1 cellular context compared by ENCODE assay signal in the genomic region with DNA sequence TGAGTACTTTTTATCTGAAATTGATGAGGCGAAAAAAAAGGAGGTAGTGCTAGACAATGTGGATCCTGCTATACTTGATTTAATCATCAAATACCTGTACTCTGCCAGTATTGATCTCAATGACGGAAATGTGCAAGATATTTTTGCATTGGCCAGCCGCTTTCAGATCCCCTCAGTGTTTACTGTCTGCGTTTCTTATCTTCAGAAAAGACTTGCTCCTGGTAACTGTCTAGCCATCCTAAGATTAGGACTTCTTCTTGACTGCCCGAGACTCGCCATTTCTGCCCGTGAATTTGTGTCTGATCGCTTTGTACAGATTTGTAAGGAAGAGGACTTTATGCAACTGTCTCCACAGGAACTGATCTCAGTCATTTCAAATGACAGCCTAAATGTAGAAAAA.
TF ChIP-seq lines count a peak whose summit lies in the region.

No MANE protein-coding gene starts in this region.

TF ChIP-seq in K562, 482 proteins besides CTCF, POLR2A, EP300 and RAD21:
- peak; percentile 35; the same call in 1 of the 2 replicates for TF ChIP-seq ARID1B (IDR thresholded peaks at IDR 0.05)
- no peak for TF ChIP-seq SNIP1 (IDR thresholded peaks at IDR 0.05; ENCODE audit: low read depth)
- peak; percentile 35; the same call in 1 of the 2 replicates for TF ChIP-seq NCOR1 (IDR thresholded peaks at IDR 0.05)
- TF ChIP-seq ZFX (CRISPR knock-in tag; IDR thresholded peaks at IDR 0.05), result 0 out of 2 replicates have a peak, but pooled peaks have one; percentile 1
- TF ChIP-seq RCOR1 (IDR thresholded peaks at IDR 0.05; ENCODE audit: borderline replicate concordance in 1 of 2, low read depth in 2 of 2, low read length in 2 of 2), result 0 out of 4 replicates have a peak, but pooled peaks of 1 of the 2 experiments have one; percentile 4
- TF ChIP-seq NRF1 (conservative IDR thresholded peaks at IDR 0.05 in 1 of 2, IDR thresholded peaks at IDR 0.05 in 1 of 2), result no peak
- no peak for TF ChIP-seq SREBF1 (IDR thresholded peaks at IDR 0.05; ENCODE audit: borderline replicate concordance, low read depth, low read length)
- peak; percentile 20; the same call in 1 of the 2 replicates for TF ChIP-seq TAL1 (IDR thresholded peaks at IDR 0.05)
- TF ChIP-seq HNRNPH1 (optimal IDR thresholded peaks at IDR 0.05; ENCODE audit: low read depth, low read length), result no peak
- no peak for TF ChIP-seq WHSC1 (IDR thresholded peaks at IDR 0.05; ENCODE audit: low read length)
- no peak for TF ChIP-seq EWSR1 (IDR thresholded peaks at IDR 0.05; ENCODE audit: borderline replicate concordance, low read depth, partially characterized antibody)
- no peak for TF ChIP-seq CCAR2 (IDR thresholded peaks at IDR 0.05; ENCODE audit: low read depth, low read length)
- peak; percentile 78; the same call in 1 of the 2 replicates for TF ChIP-seq SMAD4 (CRISPR knock-in tag; conservative IDR thresholded peaks at IDR 0.05)
- TF ChIP-seq HNRNPL (IDR thresholded peaks at IDR 0.05; ENCODE audit: low read depth, low read length), result no peak
- no peak for TF ChIP-seq ZC3H11A (IDR thresholded peaks at IDR 0.05; ENCODE audit: low read depth, low read length)
- TF ChIP-seq, protein P1, sequence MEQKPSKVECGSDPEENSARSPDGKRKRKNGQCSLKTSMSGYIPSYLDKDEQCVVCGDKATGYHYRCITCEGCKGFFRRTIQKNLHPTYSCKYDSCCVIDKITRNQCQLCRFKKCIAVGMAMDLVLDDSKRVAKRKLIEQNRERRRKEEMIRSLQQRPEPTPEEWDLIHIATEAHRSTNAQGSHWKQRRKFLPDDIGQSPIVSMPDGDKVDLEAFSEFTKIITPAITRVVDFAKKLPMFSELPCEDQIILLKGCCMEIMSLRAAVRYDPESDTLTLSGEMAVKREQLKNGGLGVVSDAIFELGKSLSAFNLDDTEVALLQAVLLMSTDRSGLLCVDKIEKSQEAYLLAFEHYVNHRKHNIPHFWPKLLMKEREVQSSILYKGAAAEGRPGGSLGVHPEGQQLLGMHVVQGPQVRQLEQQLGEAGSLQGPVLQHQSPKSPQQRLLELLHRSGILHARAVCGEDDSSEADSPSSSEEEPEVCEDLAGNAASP (IDR thresholded peaks at IDR 0.05), result no peak
- TF ChIP-seq ZC3H8 (IDR thresholded peaks at IDR 0.05), result no peak
- TF ChIP-seq, protein P2, sequence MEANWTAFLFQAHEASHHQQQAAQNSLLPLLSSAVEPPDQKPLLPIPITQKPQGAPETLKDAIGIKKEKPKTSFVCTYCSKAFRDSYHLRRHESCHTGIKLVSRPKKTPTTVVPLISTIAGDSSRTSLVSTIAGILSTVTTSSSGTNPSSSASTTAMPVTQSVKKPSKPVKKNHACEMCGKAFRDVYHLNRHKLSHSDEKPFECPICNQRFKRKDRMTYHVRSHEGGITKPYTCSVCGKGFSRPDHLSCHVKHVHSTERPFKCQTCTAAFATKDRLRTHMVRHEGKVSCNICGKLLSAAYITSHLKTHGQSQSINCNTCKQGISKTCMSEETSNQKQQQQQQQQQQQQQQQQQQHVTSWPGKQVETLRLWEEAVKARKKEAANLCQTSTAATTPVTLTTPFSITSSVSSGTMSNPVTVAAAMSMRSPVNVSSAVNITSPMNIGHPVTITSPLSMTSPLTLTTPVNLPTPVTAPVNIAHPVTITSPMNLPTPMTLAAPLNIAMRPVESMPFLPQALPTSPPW (CRISPR knock-in tag; IDR thresholded peaks at IDR 0.05), result no peak
- no peak for TF ChIP-seq CBX8 (IDR thresholded peaks at IDR 0.05; ENCODE audit: borderline replicate concordance, extremely low read depth, low read depth, low read length, poor library complexity, severe bottlenecking)
- TF ChIP-seq, protein P3, sequence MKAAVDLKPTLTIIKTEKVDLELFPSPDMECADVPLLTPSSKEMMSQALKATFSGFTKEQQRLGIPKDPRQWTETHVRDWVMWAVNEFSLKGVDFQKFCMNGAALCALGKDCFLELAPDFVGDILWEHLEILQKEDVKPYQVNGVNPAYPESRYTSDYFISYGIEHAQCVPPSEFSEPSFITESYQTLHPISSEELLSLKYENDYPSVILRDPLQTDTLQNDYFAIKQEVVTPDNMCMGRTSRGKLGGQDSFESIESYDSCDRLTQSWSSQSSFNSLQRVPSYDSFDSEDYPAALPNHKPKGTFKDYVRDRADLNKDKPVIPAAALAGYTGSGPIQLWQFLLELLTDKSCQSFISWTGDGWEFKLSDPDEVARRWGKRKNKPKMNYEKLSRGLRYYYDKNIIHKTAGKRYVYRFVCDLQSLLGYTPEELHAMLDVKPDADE (conservative IDR thresholded peaks at IDR 0.05; ENCODE audit: control insufficient read depth, low read depth, low read length), result no peak
- peak; percentile 23; the same call in 1 of the 2 replicates for TF ChIP-seq TEAD4 (IDR thresholded peaks at IDR 0.05; ENCODE audit: low read length)
- TF ChIP-seq TEAD4 (CRISPR knock-in tag; IDR thresholded peaks at IDR 0.05; ENCODE audit: borderline replicate concordance), result no peak
- no peak for TF ChIP-seq PYGO2 (tag; IDR thresholded peaks at IDR 0.05)
- TF ChIP-seq PTBP1 (IDR thresholded peaks at IDR 0.05; ENCODE audit: low read depth, low read length), result no peak
- TF ChIP-seq NR2C1 (IDR thresholded peaks at IDR 0.05), result no peak
- TF ChIP-seq NR2C1 (tag; IDR thresholded peaks at IDR 0.05), result no peak
- TF ChIP-seq, protein P4, sequence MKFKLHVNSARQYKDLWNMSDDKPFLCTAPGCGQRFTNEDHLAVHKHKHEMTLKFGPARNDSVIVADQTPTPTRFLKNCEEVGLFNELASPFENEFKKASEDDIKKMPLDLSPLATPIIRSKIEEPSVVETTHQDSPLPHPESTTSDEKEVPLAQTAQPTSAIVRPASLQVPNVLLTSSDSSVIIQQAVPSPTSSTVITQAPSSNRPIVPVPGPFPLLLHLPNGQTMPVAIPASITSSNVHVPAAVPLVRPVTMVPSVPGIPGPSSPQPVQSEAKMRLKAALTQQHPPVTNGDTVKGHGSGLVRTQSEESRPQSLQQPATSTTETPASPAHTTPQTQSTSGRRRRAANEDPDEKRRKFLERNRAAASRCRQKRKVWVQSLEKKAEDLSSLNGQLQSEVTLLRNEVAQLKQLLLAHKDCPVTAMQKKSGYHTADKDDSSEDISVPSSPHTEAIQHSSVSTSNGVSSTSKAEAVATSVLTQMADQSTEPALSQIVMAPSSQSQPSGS (CRISPR knock-in tag; IDR thresholded peaks at IDR 0.05), result no peak
